ENCODE assay signal across 1 cellular context in the genomic region with DNA sequence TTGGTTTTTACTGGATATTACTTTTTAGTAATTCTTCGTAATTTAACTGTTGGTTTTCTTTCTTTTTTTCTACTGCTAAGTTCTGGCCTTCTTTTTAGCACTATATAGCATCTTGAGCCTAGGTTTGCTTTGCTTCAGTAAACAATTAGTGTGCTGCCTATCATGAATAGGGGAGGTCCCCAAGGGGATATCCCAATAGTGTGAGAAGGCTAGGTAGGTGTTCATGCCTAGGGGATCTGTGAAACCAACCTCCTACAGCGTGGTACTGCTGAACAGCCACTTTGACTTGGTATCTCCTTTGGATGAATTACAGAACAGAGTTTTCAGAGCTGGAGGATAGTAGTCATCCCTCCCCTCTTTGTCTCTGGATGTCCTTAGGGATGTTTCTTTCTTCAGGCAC.
TF ChIP-seq lines count a peak whose summit lies in the region.

No MANE protein-coding gene starts in this region.

TF ChIP-seq in GM12878, 131 proteins besides CTCF, POLR2A, EP300 and RAD21 (continued from another document):
- TF ChIP-seq, protein P1, sequence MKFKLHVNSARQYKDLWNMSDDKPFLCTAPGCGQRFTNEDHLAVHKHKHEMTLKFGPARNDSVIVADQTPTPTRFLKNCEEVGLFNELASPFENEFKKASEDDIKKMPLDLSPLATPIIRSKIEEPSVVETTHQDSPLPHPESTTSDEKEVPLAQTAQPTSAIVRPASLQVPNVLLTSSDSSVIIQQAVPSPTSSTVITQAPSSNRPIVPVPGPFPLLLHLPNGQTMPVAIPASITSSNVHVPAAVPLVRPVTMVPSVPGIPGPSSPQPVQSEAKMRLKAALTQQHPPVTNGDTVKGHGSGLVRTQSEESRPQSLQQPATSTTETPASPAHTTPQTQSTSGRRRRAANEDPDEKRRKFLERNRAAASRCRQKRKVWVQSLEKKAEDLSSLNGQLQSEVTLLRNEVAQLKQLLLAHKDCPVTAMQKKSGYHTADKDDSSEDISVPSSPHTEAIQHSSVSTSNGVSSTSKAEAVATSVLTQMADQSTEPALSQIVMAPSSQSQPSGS (IDR thresholded peaks at IDR 0.05; ENCODE audit: low read length): no peak
- TF ChIP-seq ZBTB33 (IDR thresholded peaks at IDR 0.05) (no peak), MYC (IDR thresholded peaks at IDR 0.05; ENCODE audit: insufficient read depth, insufficient read length, insufficient replicate concordance, low read length, severe bottlenecking) (no peak), SIN3A (IDR thresholded peaks at IDR 0.05; ENCODE audit: low read depth, low read length) (no peak), JUNB (IDR thresholded peaks at IDR 0.05) (no peak)
